ENCODE assay signal across 22 cellular contexts in the genomic region with DNA sequence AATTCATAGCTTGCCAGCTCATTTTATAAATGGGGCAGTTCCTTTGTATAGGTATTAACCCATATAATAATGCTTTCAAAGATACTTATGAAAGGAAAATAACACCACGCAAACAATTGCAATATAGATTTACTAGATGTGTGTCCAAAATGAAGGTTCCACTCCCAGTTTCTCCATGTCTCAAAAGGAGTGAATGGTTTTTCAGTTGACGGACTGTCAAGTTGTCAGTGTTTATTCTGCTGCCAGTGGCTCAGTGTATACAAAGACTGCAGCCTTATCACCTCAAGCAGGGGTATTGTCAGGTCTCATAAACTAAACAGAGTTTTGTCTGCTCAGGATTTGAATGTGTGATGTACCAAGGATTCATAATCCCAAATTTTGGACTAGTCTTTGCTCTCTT.
DNase-seq lines count a peak whose midpoint lies in the region; ATAC-seq and TF ChIP-seq lines count a peak whose summit lies in the region.
"Had no signal": no experiment of that assay in that cellular context is flagged by ENCODE, and none has a peak within 500 bp of the region (broad histone marks: within the 10 kb centered on the region; RNA-seq: fewer than 3 reads in every experiment).

No MANE protein-coding gene starts in this region.

- no peak overlapping the region for H3K27ac ChIP-seq in neural cell (ENCODE audit: low read length)
- H3K27ac ChIP-seq: 22Rv1; A549; BLaER1 treated with 17β-estradiol and CSF1 and Interleukin-3, amounts not matched to agents 10 nM and 100 nM; C4-2B had no signal

- no peak for TF ChIP-seq RAD21 in neural cell (conservative IDR thresholded peaks at IDR 0.05)

- no peaks in the 10 kb centered on the region for H3K27me3 ChIP-seq in neural cell (ENCODE audit: insufficient read depth, low read depth, low read length)
- H3K27me3 ChIP-seq: BLaER1 treated with 17β-estradiol and CSF1 and Interleukin-3, amounts not matched to agents 10 nM and 100 nM had no signal

- no peaks in the 10 kb centered on the region for H4K20me1 ChIP-seq in neural cell (ENCODE audit: insufficient read depth)
- H4K20me1 ChIP-seq: BLaER1 treated with 17β-estradiol and CSF1 and Interleukin-3, amounts not matched to agents 10 nM and 100 nM had no signal

- H3K36me3 ChIP-seq in neural cell (ENCODE audit: insufficient read depth, low read length), result no peaks in the 10 kb centered on the region
- H3K36me3 ChIP-seq: BLaER1 treated with 17β-estradiol and CSF1 and Interleukin-3, amounts not matched to agents 10 nM and 100 nM had no signal

- H3K9me3 ChIP-seq in neural cell (ENCODE audit: low read length), result no peaks in the 10 kb centered on the region
- H3K9me3 ChIP-seq: A549; BLaER1 treated with 17β-estradiol and CSF1 and Interleukin-3, amounts not matched to agents 10 nM and 100 nM had no signal

- H3K4me2 ChIP-seq in neural cell (ENCODE audit: low read length), result no peak overlapping the region
- H3K4me2 ChIP-seq: A549; BLaER1 treated with 17β-estradiol and CSF1 and Interleukin-3, amounts not matched to agents 10 nM and 100 nM had no signal

- TF ChIP-seq EP300 in neural cell (conservative IDR thresholded peaks at IDR 0.05; ENCODE audit: poor library complexity, severe bottlenecking), result peak; percentile 93

- no peaks in the 10 kb centered on the region for H3K9me2 ChIP-seq in neural cell (ENCODE audit: insufficient read depth, low read length)

- no peak for ATAC-seq in HG02970 (IDR thresholded peaks at IDR 0.05; ENCODE audit: low FRiP score, unreplicated experiment)
- ATAC-seq: A549; CD8-positive, alpha-beta T cell; GM12878 had no signal

- no peak overlapping the region for H3K9ac ChIP-seq in neural cell (ENCODE audit: low read length)
- H3K9ac ChIP-seq: BLaER1 treated with 17β-estradiol and CSF1 and Interleukin-3, amounts not matched to agents 10 nM and 100 nM had no signal

- H3K79me2 ChIP-seq in neural cell (replicated peaks; ENCODE audit: insufficient read depth, low read length), result no peaks in the 10 kb centered on the region

- H3K4me3 ChIP-seq in neural cell (ENCODE audit: low read length), result no peak overlapping the region
- H3K4me3 ChIP-seq: A549; BLaER1 treated with 17β-estradiol and CSF1 and Interleukin-3, amounts not matched to agents 10 nM and 100 nM; GM12878 had no signal

- H3F3A ChIP-seq in neural cell (ENCODE audit: insufficient read depth, low read length, poor library complexity, severe bottlenecking), result no peaks in the 10 kb centered on the region

- H2AFZ ChIP-seq in neural cell (ENCODE audit: low read depth, low read length), result no peak overlapping the region

- DNase-seq in DMS 273 (lab: John Stamatoyannopoulos, UW; ENCODE audit: unreplicated experiment), result peak; percentile 46
- no peak for DNase-seq in DMS 273 treated with DMSO at 0.1 percent for 48 hours (lab: John Stamatoyannopoulos, UW)
- peak; percentile 2 for DNase-seq in NCI-H748 (lab: John Stamatoyannopoulos, UW; ENCODE audit: unreplicated experiment)
- no peak for DNase-seq in NCI-H748 treated with DMSO at 0.1 percent for 48 hours (lab: John Stamatoyannopoulos, UW)
- DNase-seq in NCI-H2171 treated with DMSO at 0.1 percent for 48 hours (lab: John Stamatoyannopoulos, UW), result peak; percentile 62
- DNase-seq in NCI-H1417 treated with DMSO at 0.1 percent for 48 hours (lab: John Stamatoyannopoulos, UW), result no peak
- DNase-seq: AML-193; CD4-positive, alpha-beta T cell; CD8-positive, alpha-beta T cell; DMS153; DMS53; DMS79; DND-41; EL; GDM1 had no signal

- no peak for TF ChIP-seq CTCF in neural cell (IDR thresholded peaks at IDR 0.05; ENCODE audit: poor library complexity, severe bottlenecking)

TF ChIP-seq in neural cell, 6 proteins besides CTCF, POLR2A, EP300 and RAD21:
- no peak for TF ChIP-seq EZH2 (IDR thresholded peaks at IDR 0.05; ENCODE audit: borderline replicate concordance, insufficient read depth, low read length, poor library complexity, severe bottlenecking)
- TF ChIP-seq POLR2AphosphoS5 (IDR thresholded peaks at IDR 0.05), result peak; percentile 71

Comparison
In these comparisons a context has a peak if more than half of its experiments do, and no peak if none do; other contexts are left out.
1. DNase-seq: peak in DMS 273 (single experiment), NCI-H748 (single experiment) and NCI-H2171 treated with DMSO at 0.1 percent for 48 hours (single experiment); none in DMS 273 treated with DMSO at 0.1 percent for 48 hours (single experiment), NCI-H748 treated with DMSO at 0.1 percent for 48 hours (single experiment) and NCI-H1417 treated with DMSO at 0.1 percent for 48 hours (single experiment).